Comparison of ENCODE assay signal across 9 cellular contexts in the genomic region with DNA sequence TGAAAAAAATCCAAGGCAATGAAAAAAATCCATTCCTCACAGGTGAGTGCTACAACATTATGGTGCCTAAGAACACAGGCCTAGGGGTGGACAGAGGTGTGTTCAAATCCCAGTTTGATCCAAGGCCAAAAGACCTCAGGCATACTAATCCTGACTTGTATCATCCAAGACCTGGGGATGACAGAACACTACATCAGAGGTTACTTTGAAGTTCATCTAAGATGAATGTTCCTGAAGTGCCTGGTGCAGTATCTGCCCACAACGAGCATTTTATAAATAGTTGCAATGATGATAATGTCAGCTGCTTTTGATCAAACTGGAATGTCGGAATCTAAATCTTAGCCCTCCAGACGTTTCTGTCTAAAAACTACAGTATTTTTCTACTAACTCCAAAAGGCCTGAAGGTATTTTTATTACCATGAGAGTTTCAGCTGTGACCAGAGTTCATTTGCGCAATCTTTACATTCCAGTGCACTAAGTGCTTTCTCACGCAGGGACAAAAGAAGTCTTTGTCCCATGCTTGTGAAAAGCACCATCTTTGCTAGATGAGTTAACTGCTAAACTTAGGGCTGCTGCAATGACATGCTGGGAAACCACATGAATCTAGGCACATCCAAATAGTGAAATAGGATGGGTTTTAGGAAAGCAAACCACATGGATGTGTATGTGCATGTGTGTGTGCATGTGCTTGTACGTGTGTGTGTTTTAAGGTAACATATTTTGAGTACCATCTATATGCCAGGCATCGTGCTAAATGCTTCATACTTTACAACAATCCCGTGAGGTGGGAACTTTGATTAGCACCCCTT. TPM values are rescaled to one million over a fixed set of nuclear protein-coding genes. Genes with fewer than 3 reads are reported as not detected.
DNase-seq lines count a peak whose midpoint lies in the region; ATAC-seq and TF ChIP-seq lines count a peak whose summit lies in the region.
"Had no signal": no experiment of that assay in that cellular context is flagged by ENCODE, and none has a peak within 500 bp of the region (broad histone marks: within the 10 kb centered on the region; RNA-seq: fewer than 3 reads in every experiment).

No MANE protein-coding gene starts in this region.

- peaks cover 18% of the 10 kb centered on the region for H3K4me1 ChIP-seq in right cardiac atrium (ENCODE audit: control insufficient read depth, insufficient read depth, low read length)
- peaks cover 95% of the 10 kb centered on the region for H3K4me1 ChIP-seq in suprapubic skin

- no peak for TF ChIP-seq POLR2A in suprapubic skin (IDR thresholded peaks at IDR 0.05)

- no peaks in the 10 kb centered on the region for H3K27me3 ChIP-seq in right cardiac atrium (ENCODE audit: control insufficient read depth, insufficient read depth)
- no peaks in the 10 kb centered on the region for H3K27me3 ChIP-seq in suprapubic skin

- H3K36me3 ChIP-seq in suprapubic skin, result peaks cover 80% of the 10 kb centered on the region

- peak; percentile 66 to 68 for ATAC-seq in right cardiac atrium
- ATAC-seq in GM19035 (IDR thresholded peaks at IDR 0.05; ENCODE audit: unreplicated experiment), result no peak

- DNase-seq in HT1080 (ENCODE audit: low read depth) (peak; percentile 93), astrocyte of the cerebellum (ENCODE audit: low read depth) (peak; percentile 84), right cardiac atrium (no peak), suprapubic skin (ENCODE audit: low spot score in 2 of 2) (no peak), NCI-H146 treated with DMSO at 0.1 percent for 48 hours (lab: John Stamatoyannopoulos, UW; ENCODE audit: unreplicated experiment) (no peak), SHP77 (lab: John Stamatoyannopoulos, UW) (no peak), activated T-cell treated with anti-CD3 and anti-CD28 coated beads for 4 hours (no peak)
- DNase-seq: NCI-H82 had no signal

- intact Hi-C loops in right cardiac atrium (cut with DNase I), result no loop called here

- TF ChIP-seq CTCF in astrocyte of the cerebellum (IDR thresholded peaks at IDR 0.05; ENCODE audit: low read depth, low read length, missing control alignments) (no peak), suprapubic skin (IDR thresholded peaks at IDR 0.05) (no peak)

- no peak for TF ChIP-seq EP300 in suprapubic skin (IDR thresholded peaks at IDR 0.05)

- in situ Hi-C loops in astrocyte of the cerebellum (cut with HindIII; ENCODE audit: low sequenced_read_pairs), result no loop called here

- peak overlapping the region; percentile 87 for H3K27ac ChIP-seq in right cardiac atrium (ENCODE audit: low read length)
- peak overlapping the region; percentile 80 for H3K27ac ChIP-seq in suprapubic skin

- H3K9me3 ChIP-seq in right cardiac atrium (ENCODE audit: control insufficient read depth, low read length) (no peaks in the 10 kb centered on the region), suprapubic skin (no peaks in the 10 kb centered on the region)

- H3K4me3 ChIP-seq in astrocyte of the cerebellum (ENCODE audit: low read depth, low read length) (no peak overlapping the region), right cardiac atrium (ENCODE audit: low read length) (no peak overlapping the region), suprapubic skin (no peak overlapping the region)

- 51% methylated on average over 8 of the region's 8 CpGs for WGBS in right cardiac atrium
- 59% methylated on average over 8 of the region's 8 CpGs for WGBS in suprapubic skin

RNA-seq across cellular contexts. Expression of a gene that starts 18.1 kb away (rescaled TPM):
- total RNA-seq in HT1080 (2014; rRNA removed; shearing (Covaris generic)), result 3,876 and 3,948 TPM in 2 replicates
- polyA plus RNA-seq in HT1080 (2015; cell fraction: cytosol; rRNA removed), result 3,764 and 3,966 TPM in 2 replicates
- polyA plus RNA-seq in HT1080 (2015; cell fraction: nucleus; rRNA removed), result 5,018 and 5,424 TPM in 2 replicates
- total RNA-seq in right cardiac atrium (100 to 1,000 TPM; 126 to 293 (median 224) TPM), suprapubic skin (1,000 to 10,000 TPM; 1,379 to 1,734 (median 1,554) TPM)
- polyA plus RNA-seq in right cardiac atrium, result 240 TPM

Comparison
In these comparisons a context has a peak if more than half of its experiments do, and no peak if none do; other contexts are left out.
1. DNase-seq: peak in HT1080 (single experiment) and astrocyte of the cerebellum (single experiment); none in right cardiac atrium (0 of 3), suprapubic skin (0 of 2), NCI-H146 treated with DMSO at 0.1 percent for 48 hours (single experiment), SHP77 (0 of 2) and activated T-cell treated with anti-CD3 and anti-CD28 coated beads for 4 hours (single experiment).
2. RNA of a gene that starts 18.1 kb away (total RNA-seq): 3,876 to 3,948 TPM in HT1080 and 1,379 to 1,734 TPM in suprapubic skin; 126 to 293 TPM in right cardiac atrium; every median in the first group is over 4 times any median in the second.